Comparison of ENCODE assay signal across 22 cellular contexts in genomic region chr5:30650311-30650710, GRCh38.
A peak's percentile ranks its signal among the peaks of the same experiment; 100 is the strongest.
DNase-seq lines count a peak whose midpoint lies in the region; ATAC-seq and TF ChIP-seq lines count a peak whose summit lies in the region.
"Had no signal": no experiment of that assay in that cellular context is flagged by ENCODE, and none has a peak within 500 bp of the region (broad histone marks: within the 10 kb centered on the region; RNA-seq: fewer than 3 reads in every experiment).

No MANE protein-coding gene starts in this region.

- DNase-seq in A673 (ENCODE audit: low spot score) (peak; percentile 15), H9 (no peak), PC-3 (peak; percentile 26), left lobe of liver (ENCODE audit: low spot score) (no peak), Karpas-422 (no peak), AG08395 (ENCODE audit: low spot score) (no peak)
- no peak for DNase-seq in CD4-positive, alpha-beta T cell
- DNase-seq: activated CD4-positive, alpha-beta T cell treated with anti-CD3 and anti-CD28 coated beads for 4 hours; activated CD8-positive, alpha-beta memory T cell treated with anti-CD3 and anti-CD28 coated beads for 24 hours; activated effector memory CD4-positive, alpha-beta T cell treated with Interleukin-2 at 50 U/mL for 16 hours; activated naive CD8-positive, alpha-beta T cell treated with anti-CD3 and anti-CD28 coated beads, Interleukin-2, amount 10 ng/mL, durations not matched to agents 7 days and 5 days; caudate nucleus; esophagus squamous epithelium; foreskin melanocyte; NCI-H187; NCI-H524 treated with DMSO at 0.1 percent for 48 hours; stimulated activated naive CD4-positive, alpha-beta T cell had no signal

- intact Hi-C loops in A673 (cut with micrococcal nuclease; ENCODE audit: unreplicated experiment) (no loop called here), PC-3 (cut with micrococcal nuclease) (no loop called here)
- intact Hi-C loops in CD4-positive, alpha-beta T cell (cut with DNase I, micrococcal nuclease), result no loop called here

- POLR2A ChIA-PET in A673 (lab: Charles Lee; ENCODE audit: low non-redundant PET), result no interaction called here
- POLR2A ChIA-PET in PC-3 (lab: Charles Lee; ENCODE audit: unreplicated experiment), result no interaction called here
- POLR2A ChIA-PET in CD4-positive, alpha-beta T cell (lab: Charles Lee), result no interaction called here

- no peak overlapping the region for H3T11ph ChIP-seq in H9 (ENCODE audit: low read length)

- peaks cover 0 to 4% of the 10 kb centered on the region in 2 experiments; a peak in 2 of 5 replicates for H3K9me3 Mint-ChIP-seq in H9
- peaks cover 16% of the 10 kb centered on the region for H3K9me3 Mint-ChIP-seq in CD4-positive, alpha-beta T cell

- H3K36me3 ChIP-seq in A673 (ENCODE audit: insufficient read depth, low read length, poor library complexity, severe bottlenecking) (no peaks in the 10 kb centered on the region), PC-3 (ENCODE audit: low read depth, low read length) (no peaks in the 10 kb centered on the region), Karpas-422 (ENCODE audit: insufficient read depth, low read length) (no peaks in the 10 kb centered on the region)
- H3K36me3 ChIP-seq: esophagus squamous epithelium, suprapubic skin had no signal

- H3K9me2 ChIP-seq in PC-3 (replicated peaks; ENCODE audit: low read length) (no peaks in the 10 kb centered on the region), Karpas-422 (replicated peaks; ENCODE audit: insufficient read depth, low read length) (no peaks in the 10 kb centered on the region)

- no peaks in the 10 kb centered on the region for H3K79me1 ChIP-seq in H9 (ENCODE audit: insufficient read depth, low read depth, low read length, poor library complexity, severe bottlenecking)

- H2BK12ac ChIP-seq in H9 (ENCODE audit: insufficient read length, low read depth, low read length), result no peak overlapping the region

- H3K4me3 ChIP-seq in A673 (ENCODE audit: low read depth, low read length, poor library complexity, severe bottlenecking), result no peak overlapping the region
- H3K4me3 ChIP-seq in PC-3 (ENCODE audit: low read length), result no peak overlapping the region
- no peak overlapping the region for H3K4me3 ChIP-seq in Karpas-422 (ENCODE audit: low read length)
- H3K4me3 ChIP-seq: esophagus squamous epithelium, suprapubic skin had no signal

- no peaks in the 10 kb centered on the region for H3K27me3 ChIP-seq in A673 (replicated peaks; ENCODE audit: insufficient read depth, low read depth, low read length, poor library complexity)
- H3K27me3 ChIP-seq in H9 (ENCODE audit: insufficient read depth, low read length), result no peaks in the 10 kb centered on the region
- H3K27me3 ChIP-seq in PC-3 (ENCODE audit: low read length), result no peaks in the 10 kb centered on the region
- H3K27me3 ChIP-seq in Karpas-422 (ENCODE audit: low read length), result no peaks in the 10 kb centered on the region
- H3K27me3 ChIP-seq in CD4-positive, alpha-beta T cell (ENCODE audit: control insufficient read depth, insufficient read depth, low read length), result no peaks in the 10 kb centered on the region
- H3K27me3 ChIP-seq: esophagus squamous epithelium, suprapubic skin had no signal

- no peak overlapping the region for H3K4me3 Mint-ChIP-seq in H9
- no peak overlapping the region for H3K4me3 Mint-ChIP-seq in CD4-positive, alpha-beta T cell
- H3K4me3 Mint-ChIP-seq: activated naive CD8-positive, alpha-beta T cell treated with anti-CD3 and anti-CD28 coated beads, Interleukin-2, amount 10 ng/mL, durations not matched to agents 7 days and 5 days; memory B cell had no signal

- H2BK5ac ChIP-seq in H9 (ENCODE audit: insufficient read length, low read length), result no peak overlapping the region

- CTCF ChIA-PET in A673 (lab: Charles Lee), result no interaction called here
- CTCF ChIA-PET in PC-3 (lab: Charles Lee), result no interaction called here
- CTCF ChIA-PET in CD4-positive, alpha-beta T cell (lab: Charles Lee), result no interaction called here

- no peak overlapping the region for H3K56ac ChIP-seq in H9 (ENCODE audit: insufficient read length, low read depth, low read length)

- BruUV-seq in A673 (replicated peaks; lab: Mats Ljungman, UMichigan) (no TSS peak), PC-3 (replicated peaks; lab: Mats Ljungman, UMichigan) (no TSS peak)

- no peak overlapping the region for H3K4ac ChIP-seq in H9 (ENCODE audit: low read depth, low read length)

- H3K79me2 ChIP-seq in H9 (ENCODE audit: insufficient read depth, low read length) (no peaks in the 10 kb centered on the region), PC-3 (ENCODE audit: low read length) (no peaks in the 10 kb centered on the region), Karpas-422 (ENCODE audit: low read length) (no peaks in the 10 kb centered on the region)

- H2AFZ ChIP-seq in H9 (ENCODE audit: low read length), result no peak overlapping the region
- H2AFZ ChIP-seq in PC-3 (ENCODE audit: low read length), result no peak overlapping the region
- H2AFZ ChIP-seq in Karpas-422 (ENCODE audit: low read length), result no peak overlapping the region

- H2BK20ac ChIP-seq in H9 (ENCODE audit: low read depth, low read length, poor library complexity, severe bottlenecking), result no peak overlapping the region

- ATAC-seq in PC-3 (no peak), left lobe of liver (peak; percentile 28), GM18517 (IDR thresholded peaks at IDR 0.05; ENCODE audit: unreplicated experiment) (no peak)
- no peak for ATAC-seq in CD4-positive, alpha-beta T cell (ENCODE audit: poor library complexity)
- ATAC-seq: HCT116 had no signal

- H3K4me2 ChIP-seq in H9 (ENCODE audit: insufficient read depth, insufficient read length, low read length), result no peak overlapping the region
- H3K4me2 ChIP-seq in PC-3 (ENCODE audit: low read length), result no peak overlapping the region
- no peak overlapping the region for H3K4me2 ChIP-seq in Karpas-422 (ENCODE audit: low read depth, low read length, poor library complexity, severe bottlenecking)
- H3K4me2 ChIP-seq: KMS-11 had no signal

- H2BK15ac ChIP-seq in H9 (ENCODE audit: low read depth, low read length), result peak overlapping the region; percentile 80; the same call in 1 of the 2 replicates

- H3K36me3 Mint-ChIP-seq in H9 (ENCODE audit: insufficient read depth in 1 of 3, low read depth in 3 of 3), result peaks cover 0 to 3% (median 2%) of the 10 kb centered on the region in 3 experiments; a peak in 2 of 7 replicates
- H3K36me3 Mint-ChIP-seq in CD4-positive, alpha-beta T cell (ENCODE audit: low read depth), result no peaks in the 10 kb centered on the region
- H3K36me3 Mint-ChIP-seq: activated naive CD8-positive, alpha-beta T cell treated with anti-CD3 and anti-CD28 coated beads, Interleukin-2, amount 10 ng/mL, durations not matched to agents 7 days and 5 days; memory B cell had no signal

- H3K23ac ChIP-seq in H9 (ENCODE audit: insufficient read length, low read depth, low read length), result no peak overlapping the region

- no peak overlapping the region for H2AK5ac ChIP-seq in H9 (ENCODE audit: insufficient read length, low read length)

- H3K9ac ChIP-seq in H9 (ENCODE audit: extremely low read depth, insufficient read length, low read length), result no peak overlapping the region
- no peak overlapping the region for H3K9ac ChIP-seq in PC-3 (ENCODE audit: low read length)
- no peak overlapping the region for H3K9ac ChIP-seq in Karpas-422 (ENCODE audit: low read length)
- H3K9ac ChIP-seq: KMS-11 had no signal

- no peak overlapping the region for H3K14ac ChIP-seq in H9 (ENCODE audit: insufficient read depth, low read length)

- no peaks in the 10 kb centered on the region for H3K4me1 ChIP-seq in A673 (ENCODE audit: insufficient read depth, low read length, poor library complexity, severe bottlenecking)
- H3K4me1 ChIP-seq in H9 (ENCODE audit: insufficient read depth, low read length), result no peaks in the 10 kb centered on the region
- H3K4me1 ChIP-seq in PC-3 (ENCODE audit: insufficient read depth, low read length), result no peaks in the 10 kb centered on the region
- no peaks in the 10 kb centered on the region for H3K4me1 ChIP-seq in Karpas-422 (ENCODE audit: low read length)
- H3K4me1 ChIP-seq: esophagus squamous epithelium, suprapubic skin had no signal

- no peaks in the 10 kb centered on the region for H3K4me1 Mint-ChIP-seq in H9
- H3K4me1 Mint-ChIP-seq in CD4-positive, alpha-beta T cell (ENCODE audit: low read depth), result no peaks in the 10 kb centered on the region
- H3K4me1 Mint-ChIP-seq: activated naive CD8-positive, alpha-beta T cell treated with anti-CD3 and anti-CD28 coated beads, Interleukin-2, amount 10 ng/mL, durations not matched to agents 7 days and 5 days; memory B cell had no signal

- no peaks in the 10 kb centered on the region for H3K23me2 ChIP-seq in H9 (ENCODE audit: insufficient read length, low read depth, low read length, poor library complexity, severe bottlenecking)

- H3F3A ChIP-seq in PC-3 (ENCODE audit: low read length, unreplicated experiment), result no peaks in the 10 kb centered on the region

- 0 out of 7 replicates have a peak overlapping the region, but pooled peaks of 1 of the 3 experiments have one; percentile 17 for H3K27ac Mint-ChIP-seq in H9
- no peak overlapping the region for H3K27ac Mint-ChIP-seq in CD4-positive, alpha-beta T cell
- H3K27ac Mint-ChIP-seq: activated naive CD8-positive, alpha-beta T cell treated with anti-CD3 and anti-CD28 coated beads, Interleukin-2, amount 10 ng/mL, durations not matched to agents 7 days and 5 days; memory B cell had no signal

- no peaks in the 10 kb centered on the region for H3K9me3 ChIP-seq in A673 (ENCODE audit: low read depth, low read length, poor library complexity, severe bottlenecking)
- no peaks in the 10 kb centered on the region for H3K9me3 ChIP-seq in H9 (ENCODE audit: control insufficient read depth, low read depth, low read length)
- H3K9me3 ChIP-seq in PC-3 (ENCODE audit: low read length), result no peaks in the 10 kb centered on the region
- peaks cover 23% of the 10 kb centered on the region for H3K9me3 ChIP-seq in Karpas-422 (ENCODE audit: low read length)
- H3K9me3 ChIP-seq in CD4-positive, alpha-beta T cell (ENCODE audit: control insufficient read depth, low read length), result peaks cover 4% of the 10 kb centered on the region
- H3K9me3 ChIP-seq: esophagus squamous epithelium, suprapubic skin had no signal

- H2BK120ac ChIP-seq in H9 (ENCODE audit: low read depth, low read length, poor library complexity, severe bottlenecking), result no peak overlapping the region

- H4K5ac ChIP-seq in H9 (ENCODE audit: insufficient read length, low read depth, low read length), result no peak overlapping the region

- TF ChIP-seq CTCF in A673 (conservative IDR thresholded peaks at IDR 0.05; ENCODE audit: low read depth, low read length) (peak; percentile 38), H9 (conservative IDR thresholded peaks at IDR 0.05) (peak; percentile 53), PC-3 (conservative IDR thresholded peaks at IDR 0.05; ENCODE audit: low read depth, low read length) (peak; percentile 47; the same call in 1 of the 2 replicates)
- no peak for TF ChIP-seq CTCF in CD4-positive, alpha-beta T cell (IDR thresholded peaks at IDR 0.05)

- H4K8ac ChIP-seq in H9 (replicated peaks; ENCODE audit: insufficient read length, low read depth, low read length), result no peak overlapping the region

- H3K27ac ChIP-seq in A673 (ENCODE audit: low read depth, low read length, poor library complexity, severe bottlenecking) (no peak overlapping the region), H9 (ENCODE audit: insufficient read length, low read depth, low read length) (no peak overlapping the region), PC-3 (ENCODE audit: low read length) (no peak overlapping the region), Karpas-422 (ENCODE audit: low read length) (no peak overlapping the region)
- H3K27ac ChIP-seq in CD4-positive, alpha-beta T cell (ENCODE audit: low read depth, low read length), result no peak overlapping the region
- H3K27ac ChIP-seq: esophagus squamous epithelium, KMS-11, suprapubic skin had no signal

- H3K27me3 Mint-ChIP-seq in H9 (ENCODE audit: low read depth), result no peaks in the 10 kb centered on the region; the same call in 1 of the 2 replicates
- H3K27me3 Mint-ChIP-seq in CD4-positive, alpha-beta T cell, result no peaks in the 10 kb centered on the region
- H3K27me3 Mint-ChIP-seq: activated naive CD8-positive, alpha-beta T cell treated with anti-CD3 and anti-CD28 coated beads, Interleukin-2, amount 10 ng/mL, durations not matched to agents 7 days and 5 days; memory B cell had no signal

- H4K20me1 ChIP-seq in H9 (ENCODE audit: control insufficient read depth, insufficient read depth, insufficient read length), result no peaks in the 10 kb centered on the region
- no peaks in the 10 kb centered on the region for H4K20me1 ChIP-seq in PC-3 (ENCODE audit: low read length)
- no peaks in the 10 kb centered on the region for H4K20me1 ChIP-seq in Karpas-422 (ENCODE audit: insufficient read depth, low read depth, low read length)

- H4K91ac ChIP-seq in H9 (ENCODE audit: insufficient read length, low read depth, low read length), result no peak overlapping the region

- H3K18ac ChIP-seq in H9 (ENCODE audit: insufficient read length, low read depth, low read length), result no peak overlapping the region

Comparison
In these comparisons a context has a peak if more than half of its experiments do, and no peak if none do; other contexts are left out.
1. DNase-seq: peak in A673 (single experiment) and PC-3 (single experiment); none in H9 (single experiment), left lobe of liver (single experiment), Karpas-422 (single experiment), CD4-positive, alpha-beta T cell (0 of 10) and AG08395 (single experiment).